1 cellular context compared by ENCODE assay signal in genomic region chr11:6995703-6996102, GRCh38.
TF ChIP-seq lines count a peak whose summit lies in the region.

No MANE protein-coding gene starts in this region.

TF ChIP-seq in HepG2, 621 proteins besides CTCF, POLR2A, EP300 and RAD21:
- TF ChIP-seq NFE2L2 (IDR thresholded peaks at IDR 0.05; ENCODE audit: low read length) = no peak
- TF ChIP-seq RCOR2 (CRISPR knock-in tag; IDR thresholded peaks at IDR 0.05) = no peak
- no peak for TF ChIP-seq GMEB2 (CRISPR knock-in tag; IDR thresholded peaks at IDR 0.05; ENCODE audit: low read depth)
- TF ChIP-seq NR2C2 (CRISPR knock-in tag; IDR thresholded peaks at IDR 0.05; ENCODE audit: borderline replicate concordance) = no peak
- TF ChIP-seq AHR (CRISPR knock-in tag; IDR thresholded peaks at IDR 0.05) = no peak
- TF ChIP-seq ZNF800 (CRISPR knock-in tag; IDR thresholded peaks at IDR 0.05) = no peak
- no peak for TF ChIP-seq MYNN (CRISPR knock-in tag; IDR thresholded peaks at IDR 0.05; ENCODE audit: low read depth)
- TF ChIP-seq MED13 (CRISPR knock-in tag; IDR thresholded peaks at IDR 0.05) = no peak
- TF ChIP-seq MXI1 (IDR thresholded peaks at IDR 0.05; ENCODE audit: borderline replicate concordance, low read depth, low read length) = no peak
- no peak for TF ChIP-seq TERF1 (CRISPR knock-in tag; IDR thresholded peaks at IDR 0.05)
- TF ChIP-seq KDM6A (CRISPR knock-in tag; IDR thresholded peaks at IDR 0.05; ENCODE audit: low read depth) = no peak
- no peak for TF ChIP-seq MAFF (IDR thresholded peaks at IDR 0.05; ENCODE audit: low read depth, low read length)
- TF ChIP-seq ZNF326 (CRISPR knock-in tag; IDR thresholded peaks at IDR 0.05; ENCODE audit: borderline replicate concordance) = no peak
